Comparison of ENCODE assay signal across 24 cellular contexts in genomic region chr2:216659301-216659700, GRCh38. TPM values are rescaled to one million over a fixed set of nuclear protein-coding genes. Genes with fewer than 3 reads are reported as not detected.
DNase-seq lines count a peak whose midpoint lies in the region; ATAC-seq and TF ChIP-seq lines count a peak whose summit lies in the region.
"Had no signal": no experiment of that assay in that cellular context is flagged by ENCODE, and none has a peak within 500 bp of the region (broad histone marks: within the 10 kb centered on the region; RNA-seq: fewer than 3 reads in every experiment).

No MANE protein-coding gene starts in this region.

- H3K4me3 Mint-ChIP-seq in neural progenitor cell = no peak overlapping the region
- H3K4me3 Mint-ChIP-seq in activated CD4-positive, alpha-beta T cell treated with anti-CD3 and anti-CD28 coated beads, Interleukin-2, amount 10 ng/mL, durations not matched to agents 7 days and 5 days = no peak overlapping the region
- H3K4me3 Mint-ChIP-seq: activated naive CD4-positive, alpha-beta T cell treated with anti-CD3 and anti-CD28 coated beads, Interleukin-2, amount 10 ng/mL, durations not matched to agents 7 days and 5 days; activated T-helper 1 cell treated with anti-CD3 and anti-CD28 coated beads, Interleukin-12 subunit alpha, Interleukin-12 subunit beta, Interleukin-2, Interleukin-4 antibody, amounts not matched to agents 30 ng/mL and 10 ng/mL and 1 ng/mL, durations not matched to agents 14 hours and 24 hours and 36 hours; naive thymus-derived CD8-positive, alpha-beta T cell had no signal

- peaks cover 6% of the 10 kb centered on the region for H3K27me3 Mint-ChIP-seq in neural progenitor cell (ENCODE audit: insufficient read depth, low read depth)
- H3K27me3 Mint-ChIP-seq in activated CD4-positive, alpha-beta T cell treated with anti-CD3 and anti-CD28 coated beads, Interleukin-2, amount 10 ng/mL, durations not matched to agents 7 days and 5 days = no peaks in the 10 kb centered on the region

- peaks cover 41% of the 10 kb centered on the region for H3K4me1 Mint-ChIP-seq in neural progenitor cell
- peaks cover 3% of the 10 kb centered on the region for H3K4me1 Mint-ChIP-seq in activated CD4-positive, alpha-beta T cell treated with anti-CD3 and anti-CD28 coated beads, Interleukin-2, amount 10 ng/mL, durations not matched to agents 7 days and 5 days

- TF ChIP-seq EP300 in esophagus muscularis mucosa (IDR thresholded peaks at IDR 0.05) = no peak

- H3K27ac Mint-ChIP-seq in neural progenitor cell = peak overlapping the region; percentile 18
- H3K27ac Mint-ChIP-seq in activated CD4-positive, alpha-beta T cell treated with anti-CD3 and anti-CD28 coated beads, Interleukin-2, amount 10 ng/mL, durations not matched to agents 7 days and 5 days = no peak overlapping the region
- H3K27ac Mint-ChIP-seq: activated naive CD4-positive, alpha-beta T cell treated with anti-CD3 and anti-CD28 coated beads, Interleukin-2, amount 10 ng/mL, durations not matched to agents 7 days and 5 days; activated T-helper 1 cell treated with anti-CD3 and anti-CD28 coated beads, Interleukin-12 subunit alpha, Interleukin-12 subunit beta, Interleukin-2, Interleukin-4 antibody, amounts not matched to agents 30 ng/mL and 10 ng/mL and 1 ng/mL, durations not matched to agents 14 hours and 24 hours and 36 hours; naive thymus-derived CD8-positive, alpha-beta T cell had no signal

- TF ChIP-seq POLR2A in body of pancreas (IDR thresholded peaks at IDR 0.05) (no peak), esophagus muscularis mucosa (IDR thresholded peaks at IDR 0.05; ENCODE audit: low read depth) (no peak)

- H3K27me3 ChIP-seq in BLaER1 treated with 17β-estradiol and CSF1 and Interleukin-3, amounts not matched to agents 10 nM and 100 nM = peaks cover 0 to 15% (median 12%) of the 10 kb centered on the region in 11 experiments; a peak in 11 of 22 replicates
- H3K27me3 ChIP-seq in body of pancreas = no peaks in the 10 kb centered on the region
- H3K27me3 ChIP-seq in esophagus muscularis mucosa = no peaks in the 10 kb centered on the region
- H3K27me3 ChIP-seq in neural progenitor cell = no peaks in the 10 kb centered on the region
- H3K27me3 ChIP-seq in effector memory CD4-positive, alpha-beta T cell (replicated peaks; ENCODE audit: control insufficient read depth, insufficient read depth, low read length, poor library complexity, severe bottlenecking) = no peaks in the 10 kb centered on the region
- H3K27me3 ChIP-seq: heart right ventricle, upper lobe of right lung had no signal

- no peaks in the 10 kb centered on the region for H3K9me3 Mint-ChIP-seq in neural progenitor cell
- no peaks in the 10 kb centered on the region for H3K9me3 Mint-ChIP-seq in activated CD4-positive, alpha-beta T cell treated with anti-CD3 and anti-CD28 coated beads, Interleukin-2, amount 10 ng/mL, durations not matched to agents 7 days and 5 days
- H3K9me3 Mint-ChIP-seq: activated naive CD4-positive, alpha-beta T cell treated with anti-CD3 and anti-CD28 coated beads, Interleukin-2, amount 10 ng/mL, durations not matched to agents 7 days and 5 days; activated T-helper 1 cell treated with anti-CD3 and anti-CD28 coated beads, Interleukin-12 subunit alpha, Interleukin-12 subunit beta, Interleukin-2, Interleukin-4 antibody, amounts not matched to agents 30 ng/mL and 10 ng/mL and 1 ng/mL, durations not matched to agents 14 hours and 24 hours and 36 hours; naive thymus-derived CD8-positive, alpha-beta T cell had no signal

- no peak overlapping the region for H2AFZ ChIP-seq in neural progenitor cell (replicated peaks)

- H3K36me3 Mint-ChIP-seq in neural progenitor cell = peaks cover 45% of the 10 kb centered on the region
- H3K36me3 Mint-ChIP-seq in activated CD4-positive, alpha-beta T cell treated with anti-CD3 and anti-CD28 coated beads, Interleukin-2, amount 10 ng/mL, durations not matched to agents 7 days and 5 days (ENCODE audit: low read depth) = no peaks in the 10 kb centered on the region
- H3K36me3 Mint-ChIP-seq: activated naive CD4-positive, alpha-beta T cell treated with anti-CD3 and anti-CD28 coated beads, Interleukin-2, amount 10 ng/mL, durations not matched to agents 7 days and 5 days; naive thymus-derived CD8-positive, alpha-beta T cell had no signal

- CTCF ChIA-PET in activated CD4-positive, alpha-beta T cell treated with anti-CD3 and anti-CD28 coated beads, Interleukin-2, amount 10 ng/mL, durations not matched to agents 7 days and 5 days (lab: Charles Lee) = interaction anchor here (2.1 kb wide), 1 partner anchor 8 kb away, joined by 9 read pairs; no protein-coding TSS in a partner anchor

- intact Hi-C loops in body of pancreas (cut with DNase I) = no loop called here
- intact Hi-C loops in esophagus muscularis mucosa (cut with DNase I) = no loop called here
- intact Hi-C loops in mucosa of descending colon (cut with DNase I, micrococcal nuclease) = no loop called here

- peak overlapping the region in 1 of 11 experiments; percentile 0; a peak in 1 of 22 replicates for H3K9ac ChIP-seq in BLaER1 treated with 17β-estradiol and CSF1 and Interleukin-3, amounts not matched to agents 10 nM and 100 nM
- no peak overlapping the region for H3K9ac ChIP-seq in neural progenitor cell

- POLR2A ChIA-PET in activated CD4-positive, alpha-beta T cell treated with anti-CD3 and anti-CD28 coated beads, Interleukin-2, amount 10 ng/mL, durations not matched to agents 7 days and 5 days (lab: Charles Lee) = no interaction called here

- DNase-seq in body of pancreas (no peak), esophagus muscularis mucosa (ENCODE audit: extremely low spot score) (no peak), neural progenitor cell (ENCODE audit: low spot score) (no peak), mucosa of descending colon (no peak)
- no peak for DNase-seq in effector memory CD4-positive, alpha-beta T cell
- no peak for DNase-seq in activated CD4-positive, alpha-beta T cell treated with anti-CD3 and anti-CD28 coated beads, Interleukin-2, amount 10 ng/mL, durations not matched to agents 7 days and 5 days
- DNase-seq: activated CD4-positive, alpha-beta T cell treated with anti-CD3 and anti-CD28 coated beads, Interleukin-2, amount 50 U/mL, for 1 hour; activated naive CD4-positive, alpha-beta T cell treated with anti-CD3 and anti-CD28 coated beads, Interleukin-2, amount 10 ng/mL, durations not matched to agents 7 days and 5 days; amniotic stem cell; GOT3; heart right ventricle; Karpas-422; naive thymus-derived CD8-positive, alpha-beta T cell; NCI-H187 treated with DMSO at 0.1 percent for 48 hours; NCI-H345; NCI-H748 treated with DMSO at 0.1 percent for 48 hours; stimulated activated CD8-positive, alpha-beta memory T cell treated with anti-CD3 and anti-CD28 coated beads, Interleukin-4, amount 100 ng/mL, for 48 hours; upper lobe of right lung; WERI-Rb-1 had no signal

- no peak overlapping the region for H3K4me3 ChIP-seq in BLaER1 treated with 17β-estradiol and CSF1 and Interleukin-3, amounts not matched to agents 10 nM and 100 nM
- H3K4me3 ChIP-seq in body of pancreas (no peak overlapping the region), esophagus muscularis mucosa (no peak overlapping the region), neural progenitor cell (no peak overlapping the region), mucosa of descending colon (no peak overlapping the region)
- no peak overlapping the region for H3K4me3 ChIP-seq in effector memory CD4-positive, alpha-beta T cell (ENCODE audit: insufficient read depth, low read depth, low read length, poor library complexity, severe bottlenecking)
- H3K4me3 ChIP-seq: A549, heart right ventricle, upper lobe of right lung had no signal

- H4K20me1 ChIP-seq in BLaER1 treated with 17β-estradiol and CSF1 and Interleukin-3, amounts not matched to agents 10 nM and 100 nM = peaks cover 0 to 100% (median 96%) of the 10 kb centered on the region in 11 experiments; a peak in 18 of 22 replicates
- H4K20me1 ChIP-seq in neural progenitor cell (ENCODE audit: low read depth) = peaks cover 96% of the 10 kb centered on the region

- no peaks in the 10 kb centered on the region for H3K9me3 ChIP-seq in BLaER1 treated with 17β-estradiol and CSF1 and Interleukin-3, amounts not matched to agents 10 nM and 100 nM (replicated peaks in 1 of 11)
- H3K9me3 ChIP-seq in body of pancreas = no peaks in the 10 kb centered on the region
- no peaks in the 10 kb centered on the region for H3K9me3 ChIP-seq in esophagus muscularis mucosa
- H3K9me3 ChIP-seq in neural progenitor cell (ENCODE audit: low read depth) = no peaks in the 10 kb centered on the region
- no peaks in the 10 kb centered on the region for H3K9me3 ChIP-seq in mucosa of descending colon
- H3K9me3 ChIP-seq in effector memory CD4-positive, alpha-beta T cell (ENCODE audit: control insufficient read depth, low read length) = no peaks in the 10 kb centered on the region
- H3K9me3 ChIP-seq: A549, heart right ventricle, upper lobe of right lung had no signal

- H3K27ac ChIP-seq in BLaER1 treated with 17β-estradiol and CSF1 and Interleukin-3, amounts not matched to agents 10 nM and 100 nM = no peak overlapping the region
- H3K27ac ChIP-seq in body of pancreas (peak overlapping the region; percentile 6 to 64 (median 45)), esophagus muscularis mucosa (replicated peaks in 1 of 4) (peak overlapping the region in 3 of 4 donors; percentile 1 to 26 (median 18)), neural progenitor cell (no peak overlapping the region)
- no peak overlapping the region for H3K27ac ChIP-seq in effector memory CD4-positive, alpha-beta T cell (ENCODE audit: insufficient read depth, low read length, poor library complexity, severe bottlenecking)
- H3K27ac ChIP-seq: A549, heart right ventricle, upper lobe of right lung, WERI-Rb-1 had no signal

- H3K36me3 ChIP-seq in BLaER1 treated with 17β-estradiol and CSF1 and Interleukin-3, amounts not matched to agents 10 nM and 100 nM = peaks cover 0 to 97% (median 55%) of the 10 kb centered on the region in 11 experiments; a peak in 17 of 22 replicates
- H3K36me3 ChIP-seq in body of pancreas (replicated peaks in 1 of 2; ENCODE audit: insufficient read depth in 1 of 2, low read depth in 2 of 2) (no peaks in the 10 kb centered on the region), esophagus muscularis mucosa (peaks cover 0 to 44% (median 34%) of the 10 kb centered on the region in 4 donors), neural progenitor cell (peaks cover 5% of the 10 kb centered on the region), mucosa of descending colon (ENCODE audit: low read depth) (no peaks in the 10 kb centered on the region)
- no peaks in the 10 kb centered on the region for H3K36me3 ChIP-seq in effector memory CD4-positive, alpha-beta T cell (ENCODE audit: control insufficient read depth, insufficient read depth, low read length)
- H3K36me3 ChIP-seq: upper lobe of right lung, WERI-Rb-1 had no signal

- peak overlapping the region in 9 of 11 experiments; percentile 13 to 76 (median 59); a peak in 16 of 22 replicates for H3K4me2 ChIP-seq in BLaER1 treated with 17β-estradiol and CSF1 and Interleukin-3, amounts not matched to agents 10 nM and 100 nM
- no peak overlapping the region for H3K4me2 ChIP-seq in neural progenitor cell
- H3K4me2 ChIP-seq: A549 had no signal

- peaks cover 1 to 73% (median 61%) of the 10 kb centered on the region in 10 experiments; a peak in 18 of 20 replicates for H3K4me1 ChIP-seq in BLaER1 treated with 17β-estradiol and CSF1 and Interleukin-3, amounts not matched to agents 10 nM and 100 nM
- H3K4me1 ChIP-seq in body of pancreas = peaks cover 52% of the 10 kb centered on the region
- peaks cover under 1 to 53% (median 41%) of the 10 kb centered on the region in 4 donors for H3K4me1 ChIP-seq in esophagus muscularis mucosa
- peaks cover 10% of the 10 kb centered on the region for H3K4me1 ChIP-seq in neural progenitor cell
- no peaks in the 10 kb centered on the region for H3K4me1 ChIP-seq in mucosa of descending colon (ENCODE audit: low read depth)
- no peaks in the 10 kb centered on the region for H3K4me1 ChIP-seq in effector memory CD4-positive, alpha-beta T cell (ENCODE audit: control insufficient read depth, insufficient read depth, low read length, poor library complexity, severe bottlenecking)
- H3K4me1 ChIP-seq: upper lobe of right lung had no signal

- ATAC-seq in body of pancreas (peak; percentile 25), mucosa of descending colon (no peak), GM19035 (IDR thresholded peaks at IDR 0.05; ENCODE audit: unreplicated experiment) (no peak)
- ATAC-seq: A549; heart right ventricle; left lobe of liver; naive thymus-derived CD8-positive, alpha-beta T cell; upper lobe of right lung had no signal

- 22 to 45% methylated on average over 4 to 6 of the region's 6 CpGs for WGBS in body of pancreas, 2 donors
- WGBS in esophagus muscularis mucosa = 68% methylated on average over 5 of the region's 6 CpGs

- peaks cover 3% of the 10 kb centered on the region for H3F3A ChIP-seq in neural progenitor cell (ENCODE audit: low read depth)

- TF ChIP-seq CTCF in body of pancreas (IDR thresholded peaks at IDR 0.05) = no peak
- TF ChIP-seq CTCF in esophagus muscularis mucosa (IDR thresholded peaks at IDR 0.05) = no peak
- no peak for TF ChIP-seq CTCF in neural progenitor cell (IDR thresholded peaks at IDR 0.05)
- no peak for TF ChIP-seq CTCF in mucosa of descending colon (IDR thresholded peaks at IDR 0.05)

- peaks cover 62% of the 10 kb centered on the region for H3K79me2 ChIP-seq in neural progenitor cell (ENCODE audit: low read depth)

RNA-seq across cellular contexts. Expression of gene IGFBP2, which starts 26.1 kb away (rescaled TPM):
- total RNA-seq in body of pancreas (100 to 1,000 TPM; 129 to 170 TPM), esophagus muscularis mucosa (100 to 1,000 TPM; 188 to 446 (median 280) TPM), neural progenitor cell (ENCODE audit: low replicate concordance) (371 and 935 TPM in 2 replicates), mucosa of descending colon (10 to 100 TPM; 26.7 to 62.1 (median 57.2) TPM)
- 10 to 100 TPM; 10.3 to 10.9 TPM for total RNA-seq in activated CD4-positive, alpha-beta T cell treated with anti-CD3 and anti-CD28 coated beads, Interleukin-2, amount 10 ng/mL, durations not matched to agents 7 days and 5 days
- total RNA-seq: naive thymus-derived CD8-positive, alpha-beta T cell had no signal

RNA-seq across cellular contexts. Expression of gene IGFBP5, which starts 36.0 kb away (rescaled TPM):
- total RNA-seq in body of pancreas = 100 to 1,000 TPM in 1 of 2 donors, 10 to 100 TPM in 1; 35.8 to 415 TPM
- 1,000 to 10,000 TPM in 1 of 4 donors, 100 to 1,000 TPM in 3; 547 to 1,471 (median 705) TPM for total RNA-seq in esophagus muscularis mucosa
- total RNA-seq in neural progenitor cell (ENCODE audit: low replicate concordance) = 150 and 249 TPM in 2 replicates
- 100 to 1,000 TPM in 1 of 3 donors, 10 to 100 TPM in 2; 36.4 to 628 (median 95.9) TPM for total RNA-seq in mucosa of descending colon
- not detected for total RNA-seq in activated CD4-positive, alpha-beta T cell treated with anti-CD3 and anti-CD28 coated beads, Interleukin-2, amount 10 ng/mL, durations not matched to agents 7 days and 5 days
- total RNA-seq: activated T-helper 1 cell treated with anti-CD3 and anti-CD28 coated beads, Interleukin-12 subunit alpha, Interleukin-12 subunit beta, Interleukin-2, Interleukin-4 antibody, amounts not matched to agents 30 ng/mL and 10 ng/mL and 1 ng/mL, durations not matched to agents 14 hours and 24 hours and 36 hours; naive thymus-derived CD8-positive, alpha-beta T cell had no signal

Comparison
In these comparisons a context has a peak if more than half of its experiments do, and no peak if none do; other contexts are left out.
1. H3K27ac ChIP-seq: peak in body of pancreas (4 of 4) and esophagus muscularis mucosa (3 of 4); none in BLaER1 treated with 17β-estradiol and CSF1 and Interleukin-3, amounts not matched to agents 10 nM and 100 nM (0 of 11), neural progenitor cell (single experiment) and effector memory CD4-positive, alpha-beta T cell (single experiment).
2. RNA of gene IGFBP5, which starts 36.0 kb away (total RNA-seq): 547 to 1,471 TPM in esophagus muscularis mucosa, 35.8 to 415 TPM in body of pancreas, 150 to 249 TPM in neural progenitor cell and 36.4 to 628 TPM in mucosa of descending colon; not detected in activated CD4-positive, alpha-beta T cell treated with anti-CD3 and anti-CD28 coated beads, Interleukin-2, amount 10 ng/mL, durations not matched to agents 7 days and 5 days; every median in the first group is over 10 times any median in the second.